ENCODE assay signal across 2 cellular contexts in genomic region chrX:46573331-46573895, GRCh38.
TF ChIP-seq lines count a peak whose summit lies in the region.

CHST7 (plus strand) TSS chrX:46573765; CDS start chrX:46573932, 167 bp downstream.

TF ChIP-seq in GM23338, 12 proteins besides CTCF, POLR2A, EP300 and RAD21:
- TF ChIP-seq ETS1 (IDR thresholded peaks at IDR 0.05) (no peak), POLR2AphosphoS5 (IDR thresholded peaks at IDR 0.05; ENCODE audit: low read depth) (no peak), JUNB (IDR thresholded peaks at IDR 0.05; ENCODE audit: unreplicated experiment) (no peak), ZNF114 (CRISPR knock-in tag; IDR thresholded peaks at IDR 0.05) (no peak), CREB1 (CRISPR knock-in tag; IDR thresholded peaks at IDR 0.05; ENCODE audit: low read depth) (no peak), NANOG (IDR thresholded peaks at IDR 0.05; ENCODE audit: borderline replicate concordance) (no peak), ZNF462 (CRISPR knock-in tag; IDR thresholded peaks at IDR 0.05) (no peak), STAT1 (IDR thresholded peaks at IDR 0.05; ENCODE audit: unreplicated experiment) (no peak), REST (IDR thresholded peaks at IDR 0.05; ENCODE audit: unreplicated experiment) (no peak), ZNF331 (CRISPR knock-in tag; IDR thresholded peaks at IDR 0.05; ENCODE audit: low read depth) (no peak), EZH2phosphoT487 (IDR thresholded peaks at IDR 0.05; ENCODE audit: unreplicated experiment) (no peak), EZH2 (IDR thresholded peaks at IDR 0.05; ENCODE audit: low read depth, unreplicated experiment) (no peak)

TF ChIP-seq in SK-N-SH, 30 proteins besides CTCF, POLR2A, EP300 and RAD21 (continued from another document):
- no peak for TF ChIP-seq ZBTB33 (IDR thresholded peaks at IDR 0.05; ENCODE audit: borderline replicate concordance, low read depth)
